ENCODE assay signal across 8 cellular contexts in the genomic region with DNA sequence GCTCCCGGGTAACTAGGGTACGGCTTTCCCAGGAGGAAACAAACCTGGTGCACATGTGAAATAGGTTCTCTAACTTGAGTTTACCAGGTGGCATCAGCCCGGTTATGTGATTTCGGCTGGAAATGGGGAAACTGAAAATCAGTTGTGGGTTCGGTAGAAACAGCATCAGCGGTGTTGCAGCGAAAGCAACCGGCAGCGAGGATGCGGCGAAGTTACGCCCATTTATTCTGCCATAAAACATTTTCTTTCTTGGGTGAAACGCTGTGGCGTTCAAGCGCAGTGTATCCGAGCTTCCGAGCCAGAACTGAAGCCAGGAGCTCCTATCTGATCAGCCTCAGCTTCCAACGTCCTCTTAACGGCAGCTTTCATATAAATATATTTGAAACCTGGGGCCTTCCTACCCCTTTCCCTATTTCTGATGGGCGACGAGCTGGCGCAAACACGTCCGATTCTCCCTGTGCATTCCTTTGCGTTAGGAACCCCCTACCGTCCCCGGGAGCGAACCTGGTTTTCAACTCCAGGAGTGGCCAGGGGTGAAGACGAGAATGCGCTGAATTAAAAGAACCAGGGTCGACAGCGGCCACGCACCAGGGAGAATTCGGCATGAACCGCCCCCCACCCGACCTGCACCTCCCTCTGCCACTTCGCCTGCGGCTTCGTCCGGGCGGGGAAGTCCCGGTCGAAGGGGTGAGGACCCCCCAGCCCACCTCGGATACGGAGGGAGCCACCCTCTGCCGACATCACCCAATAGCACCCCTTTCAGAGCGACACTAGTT. TPM values are rescaled to one million over a fixed set of nuclear protein-coding genes. Genes with fewer than 3 reads are reported as not detected.
DNase-seq lines count a peak whose midpoint lies in the region; ATAC-seq and FAIRE-seq lines count a peak whose summit lies in the region.

No MANE protein-coding gene starts in this region.

- peak overlapping the region; percentile 90 for H3K4me3 Mint-ChIP-seq in activated naive CD8-positive, alpha-beta T cell treated with anti-CD3 and anti-CD28 coated beads, Interleukin-2, amount 10 ng/mL, durations not matched to agents 7 days and 5 days

- H3K36me3 Mint-ChIP-seq in activated naive CD8-positive, alpha-beta T cell treated with anti-CD3 and anti-CD28 coated beads, Interleukin-2, amount 10 ng/mL, durations not matched to agents 7 days and 5 days, result peaks cover 8% of the 10 kb centered on the region

- no peak for ATAC-seq in activated naive CD8-positive, alpha-beta T cell treated with anti-CD3 and anti-CD28 coated beads, Interleukin-2, amount 10 ng/mL, durations not matched to agents 7 days and 5 days (ENCODE audit: low read depth)
- no peak for ATAC-seq in GM18873 (IDR thresholded peaks at IDR 0.05; ENCODE audit: low FRiP score, unreplicated experiment)

- WGBS in small intestine, 3 donors, result 0 to 1% (median 1%) methylated on average over 47 of the region's 47 CpGs

- peaks cover 53% of the 10 kb centered on the region for H3K27me3 Mint-ChIP-seq in activated naive CD8-positive, alpha-beta T cell treated with anti-CD3 and anti-CD28 coated beads, Interleukin-2, amount 10 ng/mL, durations not matched to agents 7 days and 5 days

- peaks cover under 1% of the 10 kb centered on the region; the same call in 1 of the 2 replicates for H3K9me3 ChIP-seq in ES-I3 (ENCODE audit: control insufficient read depth, insufficient read depth, low read length)
- H3K9me3 ChIP-seq in iPS-18c (ENCODE audit: control insufficient read depth, insufficient read depth, low read length), result peaks cover 2% of the 10 kb centered on the region
- H3K9me3 ChIP-seq in small intestine (ENCODE audit: control insufficient read depth, low read depth), result no peaks in the 10 kb centered on the region

- no peaks in the 10 kb centered on the region for H3K9me3 Mint-ChIP-seq in activated naive CD8-positive, alpha-beta T cell treated with anti-CD3 and anti-CD28 coated beads, Interleukin-2, amount 10 ng/mL, durations not matched to agents 7 days and 5 days

- H3K36me3 ChIP-seq in ES-I3 (ENCODE audit: insufficient read depth, low read length), result no peaks in the 10 kb centered on the region
- no peaks in the 10 kb centered on the region for H3K36me3 ChIP-seq in small intestine (ENCODE audit: control insufficient read depth in 2 of 2, insufficient read depth in 2 of 2, low read length in 2 of 2)

- H3K4me1 Mint-ChIP-seq in activated naive CD8-positive, alpha-beta T cell treated with anti-CD3 and anti-CD28 coated beads, Interleukin-2, amount 10 ng/mL, durations not matched to agents 7 days and 5 days, result peaks cover 24% of the 10 kb centered on the region

- DNase-seq in NCI-H526 (lab: John Stamatoyannopoulos, UW) (peak; percentile 25 to 65), small intestine (peak; percentile 24), NOMO-1 (lab: John Stamatoyannopoulos, UW; ENCODE audit: unreplicated experiment in 2 of 2) (no peak), GM19238 (ENCODE audit: insufficient read length, low spot score) (no peak)
- peak; percentile 47 for DNase-seq in activated naive CD8-positive, alpha-beta T cell treated with anti-CD3 and anti-CD28 coated beads, Interleukin-2, amount 10 ng/mL, durations not matched to agents 7 days and 5 days

- peak overlapping the region; percentile 73; the same call in 1 of the 2 replicates for H3K9ac ChIP-seq in ES-I3 (ENCODE audit: low read depth, low read length)

- FAIRE-seq in small intestine (lab: Jason Lieb, UNC), result no peak

- H3K27ac Mint-ChIP-seq in activated naive CD8-positive, alpha-beta T cell treated with anti-CD3 and anti-CD28 coated beads, Interleukin-2, amount 10 ng/mL, durations not matched to agents 7 days and 5 days, result peak overlapping the region; percentile 50

- peaks cover 0 to 11% of the 10 kb centered on the region in 2 donors for H3K27me3 ChIP-seq in small intestine (ENCODE audit: control insufficient read depth in 2 of 2, insufficient read depth in 2 of 2, low read length in 2 of 2)

- POLR2A ChIA-PET in activated naive CD8-positive, alpha-beta T cell treated with anti-CD3 and anti-CD28 coated beads, Interleukin-2, amount 10 ng/mL, durations not matched to agents 7 days and 5 days (lab: Charles Lee), result interaction anchor here (1.7 to 1.9 kb wide), 2 partner anchors 11 to 177 kb away, joined by 5 read pairs; no protein-coding TSS in a partner anchor

- H3K4me1 ChIP-seq in ES-I3 (ENCODE audit: insufficient read depth, low read length), result peaks cover 32% of the 10 kb centered on the region
- no peaks in the 10 kb centered on the region for H3K4me1 ChIP-seq in small intestine (ENCODE audit: control insufficient read depth in 2 of 2, insufficient read depth in 1 of 2, low read depth in 1 of 2, low read length in 1 of 2)

- no peak overlapping the region for H3K27ac ChIP-seq in small intestine (ENCODE audit: low read depth in 1 of 2, low read length in 1 of 2)

- H3K4me3 ChIP-seq in iPS-18c (ENCODE audit: insufficient read depth, low read depth, low read length) (peak overlapping the region; percentile 79), small intestine (ENCODE audit: low read depth in 1 of 2, low read length in 2 of 2) (peak overlapping the region in 1 of 2 donors; percentile 85)

RNA-seq across cellular contexts. Expression of a gene that starts 1.6 kb away (rescaled TPM):
- 1 to 10 TPM; 3.8 to 4.1 TPM for total RNA-seq in activated naive CD8-positive, alpha-beta T cell treated with anti-CD3 and anti-CD28 coated beads, Interleukin-2, amount 10 ng/mL, durations not matched to agents 7 days and 5 days
- 1 to 10 TPM; 1.0 to 2.4 (median 1.8) TPM for polyA plus RNA-seq in small intestine

RNA-seq across cellular contexts. Expression of a gene that starts 34.0 kb away (rescaled TPM):
- total RNA-seq in activated naive CD8-positive, alpha-beta T cell treated with anti-CD3 and anti-CD28 coated beads, Interleukin-2, amount 10 ng/mL, durations not matched to agents 7 days and 5 days, result 10 to 100 TPM; 18.3 to 24.6 TPM
- polyA plus RNA-seq in small intestine, result 10 to 100 TPM in 1 of 3 donors, 1 to 10 TPM in 2; 4.6 to 11.3 (median 5.6) TPM

Comparison
In these comparisons a context has a peak if more than half of its experiments do, and no peak if none do; other contexts are left out.
1. DNase-seq: peak in NCI-H526 (2 of 2), activated naive CD8-positive, alpha-beta T cell treated with anti-CD3 and anti-CD28 coated beads, Interleukin-2, amount 10 ng/mL, durations not matched to agents 7 days and 5 days (single experiment) and small intestine (single experiment); none in NOMO-1 (0 of 2) and GM19238 (single experiment).